8 cellular contexts compared by ENCODE assay signal in genomic region chr2:216923706-216924105, GRCh38.
"Had no signal": no experiment of that assay in that cellular context is flagged by ENCODE, and none has a peak within 500 bp of the region (broad histone marks: within the 10 kb centered on the region; RNA-seq: fewer than 3 reads in every experiment).

No MANE protein-coding gene starts in this region.

- H3K4me3 ChIP-seq: GM12878 had no signal

- FAIRE-seq: G401.6, GM12878, GM12891, GM12892, GM18507, GM19239 had no signal

- DNase-seq: GDM1, GF-D8 had no signal
